ENCODE assay signal across 21 cellular contexts in genomic region chr18:43588838-43589237, GRCh38.
A peak's percentile ranks its signal among the peaks of the same experiment; 100 is the strongest.
DNase-seq lines count a peak whose midpoint lies in the region; ATAC-seq, FAIRE-seq and TF ChIP-seq lines count a peak whose summit lies in the region.
"Had no signal": no experiment of that assay in that cellular context is flagged by ENCODE, and none has a peak within 500 bp of the region (broad histone marks: within the 10 kb centered on the region; RNA-seq: fewer than 3 reads in every experiment).

No MANE protein-coding gene starts in this region.

- TF ChIP-seq CTCF in heart right ventricle (IDR thresholded peaks at IDR 0.05) (no peak), upper lobe of right lung (IDR thresholded peaks at IDR 0.05) (no peak)

- H3K9me3 ChIP-seq in heart right ventricle (no peaks in the 10 kb centered on the region), upper lobe of right lung (no peaks in the 10 kb centered on the region)
- H3K9me3 ChIP-seq: BE2C had no signal

- ATAC-seq in Right ventricle myocardium superior (ENCODE audit: poor library complexity) (peak; percentile 86), heart right ventricle (peak in 7 of 8 donors; percentile 41 to 91 (median 72)), upper lobe of right lung (peak; percentile 33), HG02610 (IDR thresholded peaks at IDR 0.05; ENCODE audit: unreplicated experiment) (no peak), HG02973 (IDR thresholded peaks at IDR 0.05; ENCODE audit: unreplicated experiment) (no peak)
- ATAC-seq: GM12878 had no signal

- FAIRE-seq in GM12891 (lab: Jason Lieb, UNC): no peak
- FAIRE-seq: GM12878 had no signal

- H3K27ac ChIP-seq in heart right ventricle (no peak overlapping the region), upper lobe of right lung (no peak overlapping the region)
- H3K27ac ChIP-seq: PC-9 had no signal

- no peak overlapping the region for H3K4me3 ChIP-seq in heart right ventricle
- H3K4me3 ChIP-seq in upper lobe of right lung: no peak overlapping the region
- H3K4me3 ChIP-seq: GM12878, PC-9 had no signal

- peak; percentile 47 for DNase-seq in Right ventricle myocardium superior
- DNase-seq in cardiac septum (ENCODE audit: low spot score): no peak
- peak; percentile 8 to 15 for DNase-seq in heart right ventricle
- DNase-seq in myocyte (ENCODE audit: low read depth): peak; percentile 16
- DNase-seq in upper lobe of right lung: peak; percentile 54
- DNase-seq in GM12891 (ENCODE audit: insufficient read length, low spot score): no peak
- DNase-seq: BE2C; CD4-positive, CD25-positive, alpha-beta regulatory T cell; DMS153; H7; HFFc6; KG1; NCI-H1417 treated with DMSO at 0.1 percent for 48 hours; NCI-H1930; NCI-H226; NCI-H524; NCI-H82; PC-9 had no signal

- H3K27me3 ChIP-seq in heart right ventricle: no peaks in the 10 kb centered on the region
- H3K27me3 ChIP-seq in upper lobe of right lung: no peaks in the 10 kb centered on the region
- H3K27me3 ChIP-seq: BE2C had no signal

- H3K36me3 ChIP-seq in heart right ventricle (no peaks in the 10 kb centered on the region), upper lobe of right lung (no peaks in the 10 kb centered on the region)
- H3K36me3 ChIP-seq: BE2C had no signal

- H3K4me1 ChIP-seq in heart right ventricle: peaks cover 0 to 4% (median 0%) of the 10 kb centered on the region in 9 donors
- H3K4me1 ChIP-seq in upper lobe of right lung: no peaks in the 10 kb centered on the region
- H3K4me1 ChIP-seq: BE2C had no signal

- intact Hi-C loops in Right ventricle myocardium superior (cut with DNase I) (no loop called here), cardiac septum (cut with DNase I) (no loop called here), heart right ventricle (cut with DNase I) (loop anchor here in 1 of 10 donors (10.0 kb wide), 1 partner anchor 1474 kb away; no protein-coding TSS in a partner anchor), upper lobe of right lung (cut with DNase I) (no loop called here)

- no peak for TF ChIP-seq POLR2A in GM12891 (IDR thresholded peaks at IDR 0.05; ENCODE audit: low read depth, low read length)

- WGBS in heart right ventricle, 2 donors: 82% methylated on average over 3 of the region's 3 CpGs

TF ChIP-seq in GM12891, 5 proteins besides CTCF, POLR2A, EP300 and RAD21:
- TF ChIP-seq TAF1 (IDR thresholded peaks at IDR 0.05; ENCODE audit: low read depth, low read length): no peak
- no peak for TF ChIP-seq POLR2AphosphoS5 (IDR thresholded peaks at IDR 0.05; ENCODE audit: low read depth, low read length)
- TF ChIP-seq PAX5 (IDR thresholded peaks at IDR 0.05; ENCODE audit: insufficient read depth, low read length, severe bottlenecking): no peak
- TF ChIP-seq POU2F2 (IDR thresholded peaks at IDR 0.05; ENCODE audit: low read depth, low read length): no peak
- no peak for TF ChIP-seq SPI1 (IDR thresholded peaks at IDR 0.05; ENCODE audit: low read depth, low read length)

Comparison
In these comparisons a context has a peak if more than half of its experiments do, and no peak if none do; other contexts are left out.
1. DNase-seq: peak in Right ventricle myocardium superior (single experiment), heart right ventricle (2 of 2), myocyte (single experiment) and upper lobe of right lung (single experiment); none in cardiac septum (single experiment) and GM12891 (single experiment).
2. ATAC-seq: peak in Right ventricle myocardium superior (single experiment), heart right ventricle (7 of 8) and upper lobe of right lung (single experiment); none in HG02610 (single experiment) and HG02973 (single experiment).